In genomic region chr16:88706965-88707871, GRCh38 we compare ENCODE assay signal across 8 cellular contexts. TPM values are rescaled to one million over a fixed set of nuclear protein-coding genes. Genes with fewer than 3 reads are reported as not detected.
DNase-seq lines count a peak whose midpoint lies in the region; ATAC-seq and TF ChIP-seq lines count a peak whose summit lies in the region.

No MANE protein-coding gene starts in this region.

- H3K4me1 ChIP-seq in HCT116 (ENCODE audit: control insufficient read depth in 1 of 2, insufficient read depth in 2 of 2, low read length in 2 of 2) (peaks cover 17 to 19% of the 10 kb centered on the region in 2 experiments), SJCRH30 (no peaks in the 10 kb centered on the region; the same call in 1 of the 2 replicates), skeletal muscle satellite cell (ENCODE audit: control insufficient read depth, insufficient read depth, low read length) (peaks cover 22% of the 10 kb centered on the region)

- peak overlapping the region; percentile 73 for H3K27ac ChIP-seq in HCT116 (ENCODE audit: low read depth, low read length)
- no peak overlapping the region for H3K27ac ChIP-seq in SJCRH30

- intact Hi-C loops in HCT116 (cut with micrococcal nuclease) = no loop called here

- DNase-seq in HCT116 (ENCODE audit: low read depth, low spot score) (no peak), SJCRH30 (no peak), foreskin fibroblast (no peak), DMS79 treated with DMSO at 0.1 percent for 48 hours (lab: John Stamatoyannopoulos, UW) (no peak), HuH-7.5 (ENCODE audit: low spot score) (no peak)

- H4K20me1 ChIP-seq in HCT116 (ENCODE audit: insufficient read depth) = no peaks in the 10 kb centered on the region

- no peak overlapping the region for H2AFZ ChIP-seq in HCT116 (ENCODE audit: low read depth, low read length, poor library complexity, severe bottlenecking)

- H3K27me3 ChIP-seq in HCT116 (ENCODE audit: insufficient read depth, low read length) (no peaks in the 10 kb centered on the region), SJCRH30 (no peaks in the 10 kb centered on the region), skeletal muscle satellite cell (ENCODE audit: control insufficient read depth, insufficient read depth, low read length) (no peaks in the 10 kb centered on the region)

- TSS peak; percentile 67 for BruUV-seq in HCT116 (replicated peaks; lab: Mats Ljungman, UMichigan)

- peaks cover 59% of the 10 kb centered on the region for H3K79me2 ChIP-seq in HCT116 (ENCODE audit: insufficient read depth, low read length)

- no peak for TF ChIP-seq POLR2A in HCT116 (IDR thresholded peaks at IDR 0.05; ENCODE audit: borderline replicate concordance, extremely low read depth, insufficient read depth, insufficient read length)

- CTCF ChIA-PET in HCT116 (lab: Charles Lee) = interaction anchor here (1.8 kb wide), 1 partner anchor 30 kb away, joined by 9 read pairs; no protein-coding TSS in a partner anchor

- H3K9me2 ChIP-seq in HCT116 (ENCODE audit: insufficient read depth) = no peaks in the 10 kb centered on the region

- TF ChIP-seq CTCF in HCT116 (IDR thresholded peaks at IDR 0.05 in 2 of 3, conservative IDR thresholded peaks at IDR 0.05 in 1 of 3; ENCODE audit: borderline replicate concordance in 1 of 3, insufficient read depth in 1 of 3, low read depth in 2 of 3, low read length in 2 of 3) = no peak
- TF ChIP-seq CTCF in foreskin fibroblast (IDR thresholded peaks at IDR 0.05; ENCODE audit: low read depth, low read length) = no peak

- no peak for TF ChIP-seq RAD21 in HCT116 (IDR thresholded peaks at IDR 0.05; ENCODE audit: low read depth)

- ATAC-seq in HCT116 (peak; percentile 3; the same call in 1 of the 2 replicates), GM18858 (IDR thresholded peaks at IDR 0.05; ENCODE audit: unreplicated experiment) (no peak), GM18907 (IDR thresholded peaks at IDR 0.05; ENCODE audit: unreplicated experiment) (no peak)

- peaks cover 2 to 5% of the 10 kb centered on the region in 2 experiments; a peak in 1 of 4 replicates for H3K36me3 ChIP-seq in HCT116 (ENCODE audit: control insufficient read depth in 1 of 2, insufficient read depth in 2 of 2, low read length in 2 of 2)
- no peaks in the 10 kb centered on the region for H3K36me3 ChIP-seq in SJCRH30
- H3K36me3 ChIP-seq in skeletal muscle satellite cell (ENCODE audit: insufficient read depth, low read length) = peaks cover 12% of the 10 kb centered on the region

- H3K4me2 ChIP-seq in HCT116 (ENCODE audit: low read length) (peak overlapping the region; percentile 84), skeletal muscle satellite cell (ENCODE audit: low read length) (peak overlapping the region; percentile 84)

- H3K9me3 ChIP-seq in HCT116 (ENCODE audit: control insufficient read depth in 1 of 2, insufficient read depth in 1 of 2, low read depth in 1 of 2, low read length in 2 of 2) (no peaks in the 10 kb centered on the region), SJCRH30 (replicated peaks) (no peaks in the 10 kb centered on the region), skeletal muscle satellite cell (replicated peaks; ENCODE audit: low read length) (no peaks in the 10 kb centered on the region)

- POLR2A ChIA-PET in HCT116 (lab: Charles Lee) = no interaction called here

- RAD21 ChIA-PET in HCT116 (lab: Charles Lee; ENCODE audit: low non-redundant PET in 1 of 2, low total read pairs in 2 of 2, uncharacterized antibody in 2 of 2, unreplicated experiment in 2 of 2) = no interaction called here

- H3K9ac ChIP-seq in HCT116 (ENCODE audit: low read length) (peak overlapping the region; percentile 76), skeletal muscle satellite cell (ENCODE audit: low read depth, low read length) (peak overlapping the region; percentile 82)

- peak overlapping the region; percentile 85 to 100 for H3K4me3 ChIP-seq in HCT116 (replicated peaks in 1 of 2; ENCODE audit: low read depth in 1 of 2, low read length in 2 of 2)
- H3K4me3 ChIP-seq in SJCRH30 = peak overlapping the region; percentile 97
- peak overlapping the region; percentile 95 to 96 for H3K4me3 ChIP-seq in foreskin fibroblast (ENCODE audit: low read depth in 1 of 2, low read length in 2 of 2)
- H3K4me3 ChIP-seq in skeletal muscle satellite cell (ENCODE audit: low read length) = peak overlapping the region; percentile 86

TF ChIP-seq in HCT116, 20 proteins besides CTCF, POLR2A, EP300 and RAD21:
- no peak for TF ChIP-seq ELF1 (IDR thresholded peaks at IDR 0.05; ENCODE audit: borderline replicate concordance, low read depth)
- no peak for TF ChIP-seq CBX3 (IDR thresholded peaks at IDR 0.05; ENCODE audit: low read depth)
- TF ChIP-seq CEBPB (IDR thresholded peaks at IDR 0.05; ENCODE audit: low read depth) = no peak
- no peak for TF ChIP-seq ZNF274 (IDR thresholded peaks at IDR 0.05; ENCODE audit: low read depth, low read length)
- TF ChIP-seq JUND (IDR thresholded peaks at IDR 0.05) = no peak
- TF ChIP-seq ZBTB33 (IDR thresholded peaks at IDR 0.05; ENCODE audit: extremely low read depth, insufficient replicate concordance, low read length) = no peak

RNA-seq across cellular contexts. Expression of gene CTU2, which starts 0.9 kb away (rescaled TPM):
- 71.3 TPM for total RNA-seq in HCT116 (2021; ENCODE audit: unreplicated experiment)
- 40.4 and 63.0 TPM in 2 replicates for polyA plus RNA-seq in HCT116 (2012)
- 10.3 and 11.5 TPM in 2 replicates for total RNA-seq in SJCRH30 (2014; rRNA removed; shearing (Covaris generic))
- total RNA-seq in skeletal muscle satellite cell (2012; rRNA removed) = 26.1 and 27.1 TPM in 2 replicates

RNA-seq across cellular contexts. Expression of gene RNF166, which starts 1.0 kb away (rescaled TPM):
- 39.4 TPM for total RNA-seq in HCT116 (2021; ENCODE audit: unreplicated experiment)
- 21.5 and 22.1 TPM in 2 replicates for polyA plus RNA-seq in HCT116 (2012)
- 10.4 and 10.7 TPM in 2 replicates for total RNA-seq in SJCRH30 (2014; rRNA removed; shearing (Covaris generic))
- 8.7 and 9.4 TPM in 2 replicates for total RNA-seq in skeletal muscle satellite cell (2012; rRNA removed)

RNA-seq across cellular contexts. Expression of gene SNAI3, which starts 20.9 kb away (rescaled TPM):
- 2.2 TPM for total RNA-seq in HCT116 (2021; ENCODE audit: unreplicated experiment)
- 1.8 and 2.3 TPM in 2 replicates for polyA plus RNA-seq in HCT116 (2012)
- 0.47 and 0.56 TPM in 2 replicates for total RNA-seq in SJCRH30 (2014; rRNA removed; shearing (Covaris generic))
- 0.25 TPM in 1 of 2 replicates, not detected in the other for total RNA-seq in skeletal muscle satellite cell (2012; rRNA removed)

RNA-seq across cellular contexts. Expression of gene MVD, which starts 44.3 kb away (rescaled TPM):
- 119 TPM for total RNA-seq in HCT116 (2021; ENCODE audit: unreplicated experiment)
- 97.0 and 141 TPM in 2 replicates for polyA plus RNA-seq in HCT116 (2012)
- 12.6 and 21.0 TPM in 2 replicates for total RNA-seq in SJCRH30 (2014; rRNA removed; shearing (Covaris generic))
- total RNA-seq in skeletal muscle satellite cell (2012; rRNA removed) = 34.1 and 83.4 TPM in 2 replicates

RNA-seq across cellular contexts. Expression of gene CYBA, which starts 56.4 kb away (rescaled TPM):
- 321 TPM for total RNA-seq in HCT116 (2021; ENCODE audit: unreplicated experiment)
- 329 and 359 TPM in 2 replicates for polyA plus RNA-seq in HCT116 (2012)
- total RNA-seq in SJCRH30 (2014; rRNA removed; shearing (Covaris generic)) = 0.24 and 0.76 TPM in 2 replicates
- total RNA-seq in skeletal muscle satellite cell (2012; rRNA removed) = 128 and 151 TPM in 2 replicates
